In genomic region chr22:39558254-39558727, GRCh38 we compare ENCODE assay signal across 14 cellular contexts. TPM values are rescaled to one million over a fixed set of nuclear protein-coding genes. Genes with fewer than 3 reads are reported as not detected.
DNase-seq lines count a peak whose midpoint lies in the region; ATAC-seq and TF ChIP-seq lines count a peak whose summit lies in the region.
"Had no signal": no experiment of that assay in that cellular context is flagged by ENCODE, and none has a peak within 500 bp of the region (broad histone marks: within the 10 kb centered on the region; RNA-seq: fewer than 3 reads in every experiment).

No MANE protein-coding gene starts in this region.

- H3K9ac ChIP-seq in HUES6 (ENCODE audit: low read length) = no peak overlapping the region

- peaks cover 2% of the 10 kb centered on the region for H3K4me1 Mint-ChIP-seq in activated CD8-positive, alpha-beta T cell treated with anti-CD3 and anti-CD28 coated beads for 36 hours (ENCODE audit: low read depth)
- H3K4me1 Mint-ChIP-seq in activated CD8-positive, alpha-beta T cell treated with anti-CD3 and anti-CD28 coated beads, Interleukin-2, amount 10 ng/mL, durations not matched to agents 7 days and 5 days (ENCODE audit: low read depth) = peaks cover 3% of the 10 kb centered on the region
- H3K4me1 Mint-ChIP-seq in effector memory CD8-positive, alpha-beta T cell (ENCODE audit: low read depth in 2 of 2) = peaks cover 3 to 9% of the 10 kb centered on the region in 2 donors

- H3K4me3 ChIP-seq in HUES6 (ENCODE audit: low read depth, low read length) (peak overlapping the region; percentile 43), prostate gland (peak overlapping the region; percentile 22 to 32), WERI-Rb-1 (ENCODE audit: low read depth, low read length) (no peak overlapping the region)

- POLR2A ChIA-PET in activated CD8-positive, alpha-beta T cell treated with anti-CD3 and anti-CD28 coated beads for 36 hours (lab: Charles Lee) = no interaction called here
- POLR2A ChIA-PET in activated CD8-positive, alpha-beta T cell treated with anti-CD3 and anti-CD28 coated beads, Interleukin-2, amount 10 ng/mL, durations not matched to agents 7 days and 5 days (lab: Charles Lee) = no interaction called here

- TF ChIP-seq CTCF in activated CD8-positive, alpha-beta T cell treated with anti-CD3 and anti-CD28 coated beads for 36 hours (IDR thresholded peaks at IDR 0.05) = no peak
- TF ChIP-seq CTCF in prostate gland (IDR thresholded peaks at IDR 0.05) = no peak
- TF ChIP-seq CTCF in WERI-Rb-1 (IDR thresholded peaks at IDR 0.05; ENCODE audit: low read depth, low read length) = no peak

- peak overlapping the region; percentile 27 for H3K4me3 Mint-ChIP-seq in activated CD8-positive, alpha-beta T cell treated with anti-CD3 and anti-CD28 coated beads for 36 hours
- no peak overlapping the region for H3K4me3 Mint-ChIP-seq in activated CD8-positive, alpha-beta T cell treated with anti-CD3 and anti-CD28 coated beads, Interleukin-2, amount 10 ng/mL, durations not matched to agents 7 days and 5 days
- H3K4me3 Mint-ChIP-seq in effector memory CD8-positive, alpha-beta T cell = peak overlapping the region; percentile 43 to 65
- H3K4me3 Mint-ChIP-seq: activated CD4-positive, alpha-beta T cell treated with anti-CD3 and anti-CD28 coated beads, Interleukin-2, amount 10 ng/mL, durations not matched to agents 7 days and 5 days; neural crest cell had no signal

- CTCF ChIA-PET in activated CD8-positive, alpha-beta T cell treated with anti-CD3 and anti-CD28 coated beads for 36 hours (lab: Charles Lee) = interaction anchor here (3.9 kb wide), 1 partner anchor 24 kb away, joined by 18 read pairs; no protein-coding TSS in a partner anchor
- CTCF ChIA-PET in activated CD8-positive, alpha-beta T cell treated with anti-CD3 and anti-CD28 coated beads, Interleukin-2, amount 10 ng/mL, durations not matched to agents 7 days and 5 days (lab: Charles Lee) = interaction anchor here (2.7 kb wide), 1 partner anchor 466 kb away, joined by 14 read pairs; no protein-coding TSS in a partner anchor

- TF ChIP-seq POLR2A in prostate gland (IDR thresholded peaks at IDR 0.05) = no peak

- H3K4me1 ChIP-seq in HUES6 (ENCODE audit: control insufficient read depth, insufficient read depth, low read length) (peaks cover 19% of the 10 kb centered on the region), prostate gland (replicated peaks) (no peaks in the 10 kb centered on the region)
- H3K4me1 ChIP-seq: foreskin keratinocyte had no signal

- no peak overlapping the region for H3K27ac Mint-ChIP-seq in activated CD8-positive, alpha-beta T cell treated with anti-CD3 and anti-CD28 coated beads for 36 hours
- H3K27ac Mint-ChIP-seq in activated CD8-positive, alpha-beta T cell treated with anti-CD3 and anti-CD28 coated beads, Interleukin-2, amount 10 ng/mL, durations not matched to agents 7 days and 5 days = no peak overlapping the region
- H3K27ac Mint-ChIP-seq in effector memory CD8-positive, alpha-beta T cell = no peak overlapping the region
- H3K27ac Mint-ChIP-seq: activated CD4-positive, alpha-beta T cell treated with anti-CD3 and anti-CD28 coated beads, Interleukin-2, amount 10 ng/mL, durations not matched to agents 7 days and 5 days had no signal

- WGBS in prostate gland = 10% methylated on average over 33 of the region's 34 CpGs

- no peaks in the 10 kb centered on the region for H3K36me3 Mint-ChIP-seq in activated CD8-positive, alpha-beta T cell treated with anti-CD3 and anti-CD28 coated beads for 36 hours (ENCODE audit: low read depth)
- no peaks in the 10 kb centered on the region for H3K36me3 Mint-ChIP-seq in activated CD8-positive, alpha-beta T cell treated with anti-CD3 and anti-CD28 coated beads, Interleukin-2, amount 10 ng/mL, durations not matched to agents 7 days and 5 days (ENCODE audit: low read depth)
- peaks cover 4% of the 10 kb centered on the region for H3K36me3 Mint-ChIP-seq in effector memory CD8-positive, alpha-beta T cell (ENCODE audit: insufficient read depth)

- peaks cover 28% of the 10 kb centered on the region for H3K27me3 Mint-ChIP-seq in activated CD8-positive, alpha-beta T cell treated with anti-CD3 and anti-CD28 coated beads for 36 hours
- H3K27me3 Mint-ChIP-seq in activated CD8-positive, alpha-beta T cell treated with anti-CD3 and anti-CD28 coated beads, Interleukin-2, amount 10 ng/mL, durations not matched to agents 7 days and 5 days (ENCODE audit: low read depth) = peaks cover 48% of the 10 kb centered on the region
- H3K27me3 Mint-ChIP-seq in effector memory CD8-positive, alpha-beta T cell = peaks cover 33 to 47% of the 10 kb centered on the region in 2 donors

- DNase-seq in activated CD8-positive, alpha-beta T cell treated with anti-CD3 and anti-CD28 coated beads for 36 hours = no peak
- no peak for DNase-seq in activated CD8-positive, alpha-beta T cell treated with anti-CD3 and anti-CD28 coated beads, Interleukin-2, amount 10 ng/mL, durations not matched to agents 7 days and 5 days
- no peak for DNase-seq in effector memory CD8-positive, alpha-beta T cell
- DNase-seq in prostate gland (ENCODE audit: low spot score) (no peak), NCI-H524 (lab: John Stamatoyannopoulos, UW) (no peak), NCI-H1417 (lab: John Stamatoyannopoulos, UW) (no peak), WERI-Rb-1 (no peak)
- DNase-seq: activated CD4-positive, alpha-beta T cell treated with anti-CD3 and anti-CD28 coated beads, Interleukin-2, amount 10 ng/mL, durations not matched to agents 7 days and 5 days; foreskin keratinocyte; NCI-H2171 treated with DMSO at 0.1 percent for 48 hours had no signal

- H3K36me3 ChIP-seq in HUES6 (ENCODE audit: control insufficient read depth, insufficient read depth, low read length) = no peaks in the 10 kb centered on the region
- no peaks in the 10 kb centered on the region for H3K36me3 ChIP-seq in prostate gland
- no peaks in the 10 kb centered on the region for H3K36me3 ChIP-seq in WERI-Rb-1

- no peaks in the 10 kb centered on the region for H3K9me3 ChIP-seq in HUES6 (ENCODE audit: control insufficient read depth, insufficient read depth, low read depth, low read length)
- H3K9me3 ChIP-seq in prostate gland = no peaks in the 10 kb centered on the region
- no peaks in the 10 kb centered on the region for H3K9me3 ChIP-seq in WERI-Rb-1 (ENCODE audit: severe bottlenecking)

- intact Hi-C loops in activated CD8-positive, alpha-beta T cell treated with anti-CD3 and anti-CD28 coated beads for 36 hours (cut with micrococcal nuclease) = no loop called here
- intact Hi-C loops in prostate gland (cut with DNase I) = loop anchor here (5.0 kb wide), 1 partner anchor 464 kb away; no protein-coding TSS in a partner anchor

- ATAC-seq in activated CD8-positive, alpha-beta T cell treated with anti-CD3 and anti-CD28 coated beads for 36 hours = no peak
- ATAC-seq in activated CD8-positive, alpha-beta T cell treated with anti-CD3 and anti-CD28 coated beads, Interleukin-2, amount 10 ng/mL, durations not matched to agents 7 days and 5 days = no peak
- ATAC-seq in effector memory CD8-positive, alpha-beta T cell (replicated peaks) = no peak
- ATAC-seq: foreskin keratinocyte had no signal

- H3K27me3 ChIP-seq in HUES6 (ENCODE audit: control insufficient read depth, insufficient read depth, low read length) (peaks cover 75% of the 10 kb centered on the region), prostate gland (replicated peaks; ENCODE audit: insufficient read depth) (no peaks in the 10 kb centered on the region), WERI-Rb-1 (ENCODE audit: insufficient read depth, low read depth, severe bottlenecking) (no peaks in the 10 kb centered on the region)

- H3K27ac ChIP-seq in HUES6 (ENCODE audit: low read depth, low read length) (no peak overlapping the region), prostate gland (no peak overlapping the region), WERI-Rb-1 (no peak overlapping the region)
- H3K27ac ChIP-seq: foreskin keratinocyte had no signal

- no peaks in the 10 kb centered on the region for H3K9me3 Mint-ChIP-seq in activated CD8-positive, alpha-beta T cell treated with anti-CD3 and anti-CD28 coated beads for 36 hours
- H3K9me3 Mint-ChIP-seq in activated CD8-positive, alpha-beta T cell treated with anti-CD3 and anti-CD28 coated beads, Interleukin-2, amount 10 ng/mL, durations not matched to agents 7 days and 5 days (ENCODE audit: insufficient read depth) = no peaks in the 10 kb centered on the region
- H3K9me3 Mint-ChIP-seq in effector memory CD8-positive, alpha-beta T cell = no peaks in the 10 kb centered on the region
- H3K9me3 Mint-ChIP-seq: activated CD4-positive, alpha-beta T cell treated with anti-CD3 and anti-CD28 coated beads, Interleukin-2, amount 10 ng/mL, durations not matched to agents 7 days and 5 days; neural crest cell had no signal

RNA-seq across cellular contexts. Expression of gene CACNA1I, which starts 12.3 kb away (rescaled TPM):
- total RNA-seq in activated CD8-positive, alpha-beta T cell treated with anti-CD3 and anti-CD28 coated beads for 36 hours = under 1 TPM; 0.07 to 0.09 TPM
- under 1 TPM; 0.60 to 0.74 TPM for total RNA-seq in activated CD8-positive, alpha-beta T cell treated with anti-CD3 and anti-CD28 coated beads, Interleukin-2, amount 10 ng/mL, durations not matched to agents 7 days and 5 days
- under 1 TPM; 0.05 to 0.68 TPM for total RNA-seq in prostate gland
- total RNA-seq: Daoy, dermis microvascular lymphatic vessel endothelial cell had no signal

RNA-seq across cellular contexts. Expression of gene RPS19BP1, which starts 25.7 kb away (rescaled TPM):
- 10 to 100 TPM; 68.5 to 71.7 TPM for total RNA-seq in activated CD8-positive, alpha-beta T cell treated with anti-CD3 and anti-CD28 coated beads for 36 hours
- total RNA-seq in activated CD8-positive, alpha-beta T cell treated with anti-CD3 and anti-CD28 coated beads, Interleukin-2, amount 10 ng/mL, durations not matched to agents 7 days and 5 days = 10 to 100 TPM; 80.1 to 80.2 TPM
- total RNA-seq in prostate gland = 100 to 1,000 TPM; 186 to 264 TPM

RNA-seq across cellular contexts. Expression of gene ATF4, which starts 37.9 kb away (rescaled TPM):
- total RNA-seq in activated CD8-positive, alpha-beta T cell treated with anti-CD3 and anti-CD28 coated beads for 36 hours = 100 to 1,000 TPM; 518 to 536 TPM
- total RNA-seq in activated CD8-positive, alpha-beta T cell treated with anti-CD3 and anti-CD28 coated beads, Interleukin-2, amount 10 ng/mL, durations not matched to agents 7 days and 5 days = 100 to 1,000 TPM; 412 to 426 TPM
- 100 to 1,000 TPM; 294 to 334 TPM for total RNA-seq in prostate gland

RNA-seq across cellular contexts. Expression of gene MIEF1, which starts 56.2 kb away (rescaled TPM):
- 10 to 100 TPM; 48.2 to 51.1 TPM for total RNA-seq in activated CD8-positive, alpha-beta T cell treated with anti-CD3 and anti-CD28 coated beads for 36 hours
- 10 to 100 TPM; 37.9 to 38.2 TPM for total RNA-seq in activated CD8-positive, alpha-beta T cell treated with anti-CD3 and anti-CD28 coated beads, Interleukin-2, amount 10 ng/mL, durations not matched to agents 7 days and 5 days
- 10 to 100 TPM; 24.0 to 38.6 TPM for total RNA-seq in prostate gland
